ENCODE assay signal across 11 cellular contexts in genomic region chr10:90779573-90779972, GRCh38.
DNase-seq lines count a peak whose midpoint lies in the region; ATAC-seq and TF ChIP-seq lines count a peak whose summit lies in the region.
"Had no signal": no experiment of that assay in that cellular context is flagged by ENCODE, and none has a peak within 500 bp of the region (broad histone marks: within the 10 kb centered on the region; RNA-seq: fewer than 3 reads in every experiment).

No MANE protein-coding gene starts in this region.

- H3K27ac ChIP-seq in breast epithelium (no peak overlapping the region), OCI-LY1 (ENCODE audit: low read depth, low read length, poor library complexity, severe bottlenecking) (no peak overlapping the region), fibroblast of lung (ENCODE audit: insufficient read depth, low read length) (no peak overlapping the region)

- no peaks in the 10 kb centered on the region for H3K9me2 ChIP-seq in OCI-LY1 (ENCODE audit: low read depth, low read length)

- no peaks in the 10 kb centered on the region for H3K9me3 ChIP-seq in breast epithelium
- no peaks in the 10 kb centered on the region for H3K9me3 ChIP-seq in OCI-LY1 (ENCODE audit: low read length)
- H3K9me3 ChIP-seq in fibroblast of lung (ENCODE audit: control insufficient read depth, insufficient read depth, low read depth, low read length), result no peaks in the 10 kb centered on the region
- H3K9me3 ChIP-seq: BLaER1 treated with 17β-estradiol and CSF1 and Interleukin-3, amounts not matched to agents 10 nM and 100 nM had no signal

- intact Hi-C loops in MCF 10A (cut with micrococcal nuclease), result no loop called here
- intact Hi-C loops in breast epithelium (cut with DNase I; ENCODE audit: low total_unique reads), result no loop called here
- intact Hi-C loops in activated T-helper 1 cell treated with anti-CD3 and anti-CD28 coated beads, Interleukin-12 subunit alpha, Interleukin-12 subunit beta, Interleukin-2, Interleukin-4 antibody, amounts not matched to agents 30 ng/mL and 10 ng/mL and 1 ng/mL, durations not matched to agents 14 hours and 24 hours and 36 hours (cut with micrococcal nuclease), result no loop called here

- ATAC-seq in activated CD4-positive, CD25-positive, alpha-beta regulatory T cell treated with anti-CD3 and anti-CD28 coated beads, Interleukin-2, amount 50 U/mL, for 24 hours, result no peak
- ATAC-seq in HG02884 (IDR thresholded peaks at IDR 0.05; ENCODE audit: unreplicated experiment), result no peak
- ATAC-seq: activated CD8-positive, alpha-beta T cell treated with anti-CD3 and anti-CD28 coated beads for 36 hours had no signal

- H3K36me3 Mint-ChIP-seq in MCF 10A (ENCODE audit: insufficient read depth, unreplicated experiment), result peaks cover 6% of the 10 kb centered on the region
- H3K36me3 Mint-ChIP-seq in activated T-helper 1 cell treated with anti-CD3 and anti-CD28 coated beads, Interleukin-12 subunit alpha, Interleukin-12 subunit beta, Interleukin-2, Interleukin-4 antibody, amounts not matched to agents 30 ng/mL and 10 ng/mL and 1 ng/mL, durations not matched to agents 14 hours and 24 hours and 36 hours (ENCODE audit: low read depth), result no peaks in the 10 kb centered on the region

- H4K20me1 ChIP-seq in OCI-LY1 (ENCODE audit: insufficient read depth, low read length), result no peaks in the 10 kb centered on the region
- no peaks in the 10 kb centered on the region for H4K20me1 ChIP-seq in fibroblast of lung (ENCODE audit: control insufficient read depth, extremely low read depth, insufficient read depth, low read length)

- TF ChIP-seq CTCF in MCF 10A (IDR thresholded peaks at IDR 0.05; ENCODE audit: unreplicated experiment) (peak; percentile 22), breast epithelium (IDR thresholded peaks at IDR 0.05) (peak in 1 of 3 donors; percentile 9), OCI-LY1 (IDR thresholded peaks at IDR 0.05; ENCODE audit: low read length) (peak; percentile 23; the same call in 1 of the 2 replicates), fibroblast of lung (conservative IDR thresholded peaks at IDR 0.05 in 1 of 2, IDR thresholded peaks at IDR 0.05 in 1 of 2; ENCODE audit: low read depth in 1 of 2, low read length in 2 of 2) (peak; percentile 6 to 35)

- no peak for TF ChIP-seq POLR2A in breast epithelium (IDR thresholded peaks at IDR 0.05)

- H3K4me1 ChIP-seq in breast epithelium (no peaks in the 10 kb centered on the region), OCI-LY1 (ENCODE audit: insufficient read depth, low read length, severe bottlenecking) (no peaks in the 10 kb centered on the region), fibroblast of lung (ENCODE audit: control insufficient read depth, extremely low read depth, insufficient read depth, low read length) (no peaks in the 10 kb centered on the region)

- H3K36me3 ChIP-seq in breast epithelium (no peaks in the 10 kb centered on the region), OCI-LY1 (ENCODE audit: insufficient read depth, low read length) (no peaks in the 10 kb centered on the region), fibroblast of lung (ENCODE audit: control insufficient read depth, insufficient read depth, low read length) (no peaks in the 10 kb centered on the region)
- H3K36me3 ChIP-seq: BLaER1 treated with 17β-estradiol and CSF1 and Interleukin-3, amounts not matched to agents 10 nM and 100 nM had no signal

- no peaks in the 10 kb centered on the region for H3K27me3 Mint-ChIP-seq in MCF 10A (ENCODE audit: insufficient read depth, unreplicated experiment)
- H3K27me3 Mint-ChIP-seq in activated T-helper 1 cell treated with anti-CD3 and anti-CD28 coated beads, Interleukin-12 subunit alpha, Interleukin-12 subunit beta, Interleukin-2, Interleukin-4 antibody, amounts not matched to agents 30 ng/mL and 10 ng/mL and 1 ng/mL, durations not matched to agents 14 hours and 24 hours and 36 hours (ENCODE audit: insufficient read depth), result peaks cover 2% of the 10 kb centered on the region

- H3K27me3 ChIP-seq in breast epithelium (no peaks in the 10 kb centered on the region), OCI-LY1 (ENCODE audit: insufficient read depth, low read length) (no peaks in the 10 kb centered on the region), fibroblast of lung (ENCODE audit: control insufficient read depth, insufficient read depth, low read length) (no peaks in the 10 kb centered on the region)
- H3K27me3 ChIP-seq: BLaER1 treated with 17β-estradiol and CSF1 and Interleukin-3, amounts not matched to agents 10 nM and 100 nM had no signal

- H3K79me2 ChIP-seq in OCI-LY1 (ENCODE audit: insufficient read depth, low read length) (no peaks in the 10 kb centered on the region), fibroblast of lung (ENCODE audit: control insufficient read depth, insufficient read depth, low read length) (no peaks in the 10 kb centered on the region)

- peaks cover 23% of the 10 kb centered on the region for H3K4me1 Mint-ChIP-seq in MCF 10A (ENCODE audit: insufficient read depth, unreplicated experiment)
- H3K4me1 Mint-ChIP-seq in activated T-helper 1 cell treated with anti-CD3 and anti-CD28 coated beads, Interleukin-12 subunit alpha, Interleukin-12 subunit beta, Interleukin-2, Interleukin-4 antibody, amounts not matched to agents 30 ng/mL and 10 ng/mL and 1 ng/mL, durations not matched to agents 14 hours and 24 hours and 36 hours (ENCODE audit: low read depth), result no peaks in the 10 kb centered on the region

- H3K9me3 Mint-ChIP-seq in MCF 10A (ENCODE audit: unreplicated experiment), result no peaks in the 10 kb centered on the region
- no peaks in the 10 kb centered on the region for H3K9me3 Mint-ChIP-seq in activated T-helper 1 cell treated with anti-CD3 and anti-CD28 coated beads, Interleukin-12 subunit alpha, Interleukin-12 subunit beta, Interleukin-2, Interleukin-4 antibody, amounts not matched to agents 30 ng/mL and 10 ng/mL and 1 ng/mL, durations not matched to agents 14 hours and 24 hours and 36 hours
- H3K9me3 Mint-ChIP-seq: activated CD8-positive, alpha-beta T cell treated with anti-CD3 and anti-CD28 coated beads for 36 hours had no signal

- DNase-seq in MCF 10A (ENCODE audit: unreplicated experiment), result peak; percentile 47
- no peak for DNase-seq in breast epithelium (ENCODE audit: low spot score in 2 of 2)
- DNase-seq in fibroblast of lung (ENCODE audit: low read depth in 2 of 2), result peak; percentile 8 to 12
- no peak for DNase-seq in activated T-cell treated with anti-CD3 and anti-CD28 coated beads, Interleukin-2, amount 50 U/mL, for 48 hours
- no peak for DNase-seq in activated T-helper 1 cell treated with anti-CD3 and anti-CD28 coated beads, Interleukin-12 subunit alpha, Interleukin-12 subunit beta, Interleukin-2, Interleukin-4 antibody, amounts not matched to agents 30 ng/mL and 10 ng/mL and 1 ng/mL, durations not matched to agents 14 hours and 24 hours and 36 hours (ENCODE audit: low spot score)
- DNase-seq: activated CD8-positive, alpha-beta T cell treated with anti-CD3 and anti-CD28 coated beads for 36 hours had no signal

- H3K27ac Mint-ChIP-seq in MCF 10A (ENCODE audit: low read depth, unreplicated experiment), result no peak overlapping the region
- no peak overlapping the region for H3K27ac Mint-ChIP-seq in activated T-helper 1 cell treated with anti-CD3 and anti-CD28 coated beads, Interleukin-12 subunit alpha, Interleukin-12 subunit beta, Interleukin-2, Interleukin-4 antibody, amounts not matched to agents 30 ng/mL and 10 ng/mL and 1 ng/mL, durations not matched to agents 14 hours and 24 hours and 36 hours
- H3K27ac Mint-ChIP-seq: activated CD8-positive, alpha-beta T cell treated with anti-CD3 and anti-CD28 coated beads for 36 hours; IgD-negative memory B cell had no signal

- BruUV-seq in MCF 10A (replicated peaks; lab: Mats Ljungman, UMichigan), result no TSS peak

- CTCF ChIA-PET in MCF 10A (lab: Yijun Ruan, JAX), result interaction anchor here (0.6 to 4.1 kb wide), 5 partner anchors 8 to 631 kb away, joined by 3 to 35 read pairs (median 3); no protein-coding TSS in a partner anchor

- POLR2A ChIA-PET in MCF 10A (lab: Yijun Ruan, JAX), result no interaction called here

- H3K4me3 Mint-ChIP-seq in MCF 10A (ENCODE audit: unreplicated experiment), result no peak overlapping the region
- H3K4me3 Mint-ChIP-seq in activated T-helper 1 cell treated with anti-CD3 and anti-CD28 coated beads, Interleukin-12 subunit alpha, Interleukin-12 subunit beta, Interleukin-2, Interleukin-4 antibody, amounts not matched to agents 30 ng/mL and 10 ng/mL and 1 ng/mL, durations not matched to agents 14 hours and 24 hours and 36 hours, result no peak overlapping the region
- H3K4me3 Mint-ChIP-seq: activated CD8-positive, alpha-beta T cell treated with anti-CD3 and anti-CD28 coated beads for 36 hours had no signal

- H3K4me2 ChIP-seq in OCI-LY1 (ENCODE audit: low read length) (no peak overlapping the region), fibroblast of lung (ENCODE audit: extremely low read depth, insufficient read depth, low read length) (no peak overlapping the region)

- H2AFZ ChIP-seq in OCI-LY1 (ENCODE audit: low read length) (no peak overlapping the region), fibroblast of lung (ENCODE audit: low read length) (no peak overlapping the region)

- H3F3A ChIP-seq in OCI-LY1 (ENCODE audit: insufficient read depth, low read length), result no peaks in the 10 kb centered on the region

- H3K4me3 ChIP-seq in breast epithelium (no peak overlapping the region), OCI-LY1 (ENCODE audit: low read depth, low read length, poor library complexity, severe bottlenecking) (no peak overlapping the region), fibroblast of lung (replicated peaks in 1 of 4; ENCODE audit: control extremely low read depth in 1 of 4, insufficient read depth in 1 of 4, low read depth in 3 of 4, low read length in 4 of 4) (no peak overlapping the region)
- H3K4me3 ChIP-seq: BLaER1 treated with 17β-estradiol and CSF1 and Interleukin-3, amounts not matched to agents 10 nM and 100 nM had no signal

- H3K9ac ChIP-seq in OCI-LY1 (ENCODE audit: low read length) (no peak overlapping the region), fibroblast of lung (ENCODE audit: insufficient read depth, low read length) (no peak overlapping the region)

Comparison
In these comparisons a context has a peak if more than half of its experiments do, and no peak if none do; other contexts are left out.
1. DNase-seq: peak in MCF 10A (single experiment) and fibroblast of lung (2 of 2); none in breast epithelium (0 of 2), activated T-cell treated with anti-CD3 and anti-CD28 coated beads, Interleukin-2, amount 50 U/mL, for 48 hours (0 of 2) and activated T-helper 1 cell treated with anti-CD3 and anti-CD28 coated beads, Interleukin-12 subunit alpha, Interleukin-12 subunit beta, Interleukin-2, Interleukin-4 antibody, amounts not matched to agents 30 ng/mL and 10 ng/mL and 1 ng/mL, durations not matched to agents 14 hours and 24 hours and 36 hours (single experiment).